In the genomic region with DNA sequence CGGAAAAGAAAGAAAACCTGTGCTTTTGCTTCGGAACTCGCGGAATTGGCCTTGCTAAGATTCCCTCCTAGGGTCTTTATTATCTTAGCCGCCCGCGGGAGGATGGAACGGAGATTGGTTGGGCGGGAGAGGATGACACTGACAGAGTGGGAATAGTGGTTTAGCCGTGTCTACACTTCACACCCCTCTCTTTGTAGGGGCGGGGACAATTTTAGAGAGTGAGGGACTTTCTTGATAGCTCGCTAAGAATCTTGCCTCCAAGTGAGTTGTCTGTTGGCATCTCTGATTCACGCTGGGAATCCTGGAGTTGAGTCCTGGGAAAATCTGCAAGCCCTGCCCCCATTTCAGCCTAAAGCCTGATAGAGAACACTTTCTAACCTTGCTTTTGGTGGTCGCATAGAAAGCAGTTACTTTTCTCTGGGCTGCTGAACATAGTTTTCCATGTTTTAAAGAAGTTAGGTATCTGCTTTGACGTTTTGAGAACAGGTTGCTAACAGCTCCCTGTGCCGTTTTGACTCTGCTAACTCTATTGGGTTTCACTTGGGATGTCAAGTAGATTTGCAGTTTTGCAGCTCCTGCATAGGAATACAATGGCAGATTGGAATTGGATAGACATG, we compare ENCODE assay signal across 8 cellular contexts. TPM values are rescaled to one million over a fixed set of nuclear protein-coding genes. Genes with fewer than 3 reads are reported as not detected.
DNase-seq lines count a peak whose midpoint lies in the region; ATAC-seq and TF ChIP-seq lines count a peak whose summit lies in the region.

No MANE protein-coding gene starts in this region.

- TF ChIP-seq CTCF in mucosa of descending colon (IDR thresholded peaks at IDR 0.05) (no peak), suprapubic skin (IDR thresholded peaks at IDR 0.05) (no peak)

- peak overlapping the region; percentile 74 for H3K4me3 ChIP-seq in ectodermal cell (ENCODE audit: insufficient read depth, low read depth, low read length)
- peak overlapping the region; percentile 93 for H3K4me3 ChIP-seq in mucosa of descending colon
- peak overlapping the region; percentile 98 for H3K4me3 ChIP-seq in suprapubic skin

- intact Hi-C loops in mucosa of descending colon (cut with DNase I, micrococcal nuclease): no loop called here

- ATAC-seq in HG03139 (IDR thresholded peaks at IDR 0.05; ENCODE audit: unreplicated experiment) (peak; percentile 1), mucosa of descending colon (peak; percentile 6)

- 2 to 3% methylated on average over 16 of the region's 16 CpGs for WGBS in ectodermal cell, 2 experiments
- WGBS in suprapubic skin: under 1% methylated on average over 14 of the region's 16 CpGs

- H3K27me3 ChIP-seq in ectodermal cell (ENCODE audit: control insufficient read depth, insufficient read depth, low read length, poor library complexity, severe bottlenecking) (no peaks in the 10 kb centered on the region), suprapubic skin (no peaks in the 10 kb centered on the region)

- peak; percentile 11 for DNase-seq in NCI-H1105 (lab: John Stamatoyannopoulos, UW)
- DNase-seq in NCI-H1105 treated with DMSO at 0.1 percent for 48 hours (lab: John Stamatoyannopoulos, UW): no peak
- peak; percentile 10 for DNase-seq in T follicular helper cell (ENCODE audit: low read depth)
- no peak for DNase-seq in mucosa of descending colon
- no peak for DNase-seq in suprapubic skin (ENCODE audit: low spot score in 2 of 2)
- no peak for DNase-seq in OCI-M2 (lab: John Stamatoyannopoulos, UW; ENCODE audit: unreplicated experiment)

- H3K9me3 ChIP-seq in ectodermal cell (ENCODE audit: control insufficient read depth, low read length) (no peaks in the 10 kb centered on the region), mucosa of descending colon (no peaks in the 10 kb centered on the region), suprapubic skin (no peaks in the 10 kb centered on the region)

- no peak for TF ChIP-seq EP300 in suprapubic skin (IDR thresholded peaks at IDR 0.05)

- H3K27ac ChIP-seq in ectodermal cell (ENCODE audit: insufficient read depth, low read depth, low read length, poor library complexity, severe bottlenecking) (peak overlapping the region; percentile 89), suprapubic skin (peak overlapping the region; percentile 98)

- TF ChIP-seq POLR2A in suprapubic skin (IDR thresholded peaks at IDR 0.05): no peak

- H3K4me1 ChIP-seq in ectodermal cell (ENCODE audit: control insufficient read depth, insufficient read depth, low read length) (no peaks in the 10 kb centered on the region), mucosa of descending colon (ENCODE audit: low read depth) (peaks cover 13% of the 10 kb centered on the region), suprapubic skin (peaks cover 23% of the 10 kb centered on the region)

- H3K36me3 ChIP-seq in ectodermal cell (ENCODE audit: control insufficient read depth, insufficient read depth, low read length) (peaks cover 16% of the 10 kb centered on the region), mucosa of descending colon (ENCODE audit: low read depth) (peaks cover 6% of the 10 kb centered on the region), suprapubic skin (peaks cover 25% of the 10 kb centered on the region)

RNA-seq across cellular contexts. Expression of a gene that starts 0.7 kb away (rescaled TPM):
- polyA plus RNA-seq in ectodermal cell (2013, experiment 1 of 4): 70.3 TPM
- polyA plus RNA-seq in ectodermal cell (2013, experiment 2 of 4): 73.7 TPM
- polyA plus RNA-seq in ectodermal cell (2013, experiment 3 of 4): 62.2 TPM
- 65.2 TPM for polyA plus RNA-seq in ectodermal cell (2013, experiment 4 of 4)
- total RNA-seq in mucosa of descending colon (10 to 100 TPM; 34.9 to 37.1 (median 35.1) TPM), suprapubic skin (10 to 100 TPM; 25.0 to 43.6 (median 29.6) TPM)

Comparison
In these comparisons a context has a peak if more than half of its experiments do, and no peak if none do; other contexts are left out.
1. DNase-seq: peak in NCI-H1105 (single experiment) and T follicular helper cell (single experiment); none in NCI-H1105 treated with DMSO at 0.1 percent for 48 hours (single experiment), mucosa of descending colon (0 of 3), suprapubic skin (0 of 2) and OCI-M2 (single experiment).
2. Peak in every context shown above with its lines, with median percentiles within 50 percentile points of each other: H3K4me3 ChIP-seq.